8 cellular contexts compared by ENCODE assay signal in genomic region chr21:14744368-14744767, GRCh38.
"Had no signal": no experiment of that assay in that cellular context is flagged by ENCODE, and none has a peak within 500 bp of the region (broad histone marks: within the 10 kb centered on the region; RNA-seq: fewer than 3 reads in every experiment).

No MANE protein-coding gene starts in this region.

- H3K27ac Mint-ChIP-seq: GM23338, H9 had no signal

- DNase-seq: H9, HCEC 1CT, IMR-90, KBM-7 had no signal

- FAIRE-seq: H1, H54, HTR-8/SVneo had no signal

- H3K4me3 Mint-ChIP-seq: GM23338, H9 had no signal

- H3K4me3 ChIP-seq: GM23338 had no signal

- ATAC-seq: GM23338 had no signal

- H2AFZ ChIP-seq: GM23338 had no signal

- H3K4me2 ChIP-seq: GM23338 had no signal
